Comparison of ENCODE assay signal across 1 cellular context in the genomic region with DNA sequence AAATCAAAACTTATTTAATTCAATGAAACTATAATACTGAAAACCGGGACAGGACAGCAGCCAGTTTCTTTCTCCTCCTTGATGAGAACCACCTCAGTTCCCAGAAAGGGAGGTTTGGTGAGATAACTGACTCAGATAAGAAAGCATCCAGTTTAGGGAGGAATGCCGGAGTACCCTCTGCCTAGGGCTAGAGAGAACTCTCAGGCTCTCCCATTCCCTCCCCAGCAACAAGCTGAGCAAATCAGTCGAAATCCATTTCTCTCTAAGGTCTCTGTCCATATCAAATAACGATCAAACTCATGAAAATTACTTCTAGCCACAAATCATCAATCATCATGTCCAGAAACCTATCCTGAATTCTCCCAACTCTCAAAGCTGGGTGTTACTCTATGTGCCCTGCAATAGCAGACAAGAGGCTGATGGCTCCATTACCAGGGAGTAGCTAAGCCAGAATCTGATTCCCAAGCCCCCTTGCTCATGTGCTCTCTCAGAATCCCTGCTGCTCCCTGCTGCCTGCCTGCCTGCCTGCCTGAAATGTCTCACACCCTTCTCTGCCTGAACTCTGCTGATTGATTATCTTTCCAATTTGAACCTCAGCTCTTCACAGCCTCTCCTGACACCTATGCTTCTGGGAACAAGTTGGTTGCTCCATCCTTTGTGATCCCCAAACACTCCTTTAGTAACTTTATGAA.
TF ChIP-seq lines count a peak whose summit lies in the region.

No MANE protein-coding gene starts in this region.

TF ChIP-seq in endothelial cell of umbilical vein, 7 proteins besides CTCF, POLR2A, EP300 and RAD21 (continued from another document):
- TF ChIP-seq MYC (IDR thresholded peaks at IDR 0.05; ENCODE audit: low read depth, low read length) (no peak), GATA2 (IDR thresholded peaks at IDR 0.05; ENCODE audit: insufficient read depth, insufficient read length, low read depth, low read length) (no peak), MAX (IDR thresholded peaks at IDR 0.05; ENCODE audit: insufficient read depth, insufficient read length) (no peak), FOS (IDR thresholded peaks at IDR 0.05; ENCODE audit: borderline replicate concordance, insufficient read depth, low read length) (no peak)
